ENCODE assay signal across 12 cellular contexts in genomic region chr14:33435911-33436310, GRCh38.
DNase-seq lines count a peak whose midpoint lies in the region; ATAC-seq and TF ChIP-seq lines count a peak whose summit lies in the region.
"Had no signal": no experiment of that assay in that cellular context is flagged by ENCODE, and none has a peak within 500 bp of the region (broad histone marks: within the 10 kb centered on the region; RNA-seq: fewer than 3 reads in every experiment).

No MANE protein-coding gene starts in this region.

- H2AFZ ChIP-seq in SK-N-SH (ENCODE audit: low read depth): no peak overlapping the region

- H3F3A ChIP-seq in SK-N-SH (replicated peaks; ENCODE audit: insufficient read depth): no peaks in the 10 kb centered on the region

- CTCF ChIA-PET in SK-N-SH (lab: Yijun Ruan, JAX): interaction anchor here (1.2 kb wide), 1 partner anchor 109 kb away, joined by 3 read pairs; no protein-coding TSS in a partner anchor

- no peak for TF ChIP-seq RAD21 in SK-N-SH (IDR thresholded peaks at IDR 0.05; ENCODE audit: low read length)

- H3K4me3 ChIP-seq in SK-N-SH (ENCODE audit: low read depth in 2 of 2, low read length in 1 of 2) (no peak overlapping the region), HAP-1 (no peak overlapping the region)

- no peak overlapping the region for H3K4me2 ChIP-seq in SK-N-SH

- peak; percentile 39 for ATAC-seq in esophagus mucosa

- no peak overlapping the region for H3K27ac ChIP-seq in SK-N-SH (ENCODE audit: low read depth in 2 of 2, low read length in 1 of 2)

- H3K4me1 ChIP-seq in SK-N-SH (ENCODE audit: control insufficient read depth in 1 of 2, insufficient read depth in 2 of 2, low read depth in 1 of 2, low read length in 1 of 2): no peaks in the 10 kb centered on the region; a peak in 2 of 4 replicates
- H3K4me1 ChIP-seq in HAP-1: no peaks in the 10 kb centered on the region

- no peak overlapping the region for H3K9ac ChIP-seq in SK-N-SH

- no peak for TF ChIP-seq CTCF in SK-N-SH (IDR thresholded peaks at IDR 0.05)

- peak; percentile 66 for DNase-seq in A172 (ENCODE audit: low spot score)
- peak; percentile 55 for DNase-seq in GM03348 (ENCODE audit: low spot score)
- no peak for DNase-seq in SK-N-SH
- no peak for DNase-seq in NCI-H1092 treated with DMSO at 0.1 percent for 48 hours (lab: John Stamatoyannopoulos, UW)
- DNase-seq in HAP-1 (ENCODE audit: low spot score in 2 of 2): no peak
- DNase-seq in activated gamma-delta T cell (lab: John Stamatoyannopoulos, UW): no peak
- DNase-seq in stimulated activated naive CD4-positive, alpha-beta T cell treated with Interleukin-2 at 50 U/mL for 16 hours (lab: John Stamatoyannopoulos, UW): no peak
- DNase-seq: activated effector memory CD4-positive, alpha-beta T cell treated with anti-CD3 and anti-CD28 coated beads, Interleukin-2, amount 50 U/mL, for 16 hours; NCI-H2029; stimulated activated CD4-positive, alpha-beta T cell treated with anti-CD3 and anti-CD28 coated beads, Interleukin-12 subunit alpha, Interleukin-12 subunit beta, amount 100 ng/mL, for 4 hours; stimulated activated naive B cell treated with anti-CD40 and anti-IgM and Interleukin-4, amounts not matched to agents 10 μg/mL and 1 μg/mL and 100 μg/mL, for 72 hours had no signal

- no peak for TF ChIP-seq EP300 in SK-N-SH (IDR thresholded peaks at IDR 0.05; ENCODE audit: borderline replicate concordance in 1 of 2, low read depth in 1 of 2, low read length in 1 of 2)

- POLR2A ChIA-PET in SK-N-SH (lab: Yijun Ruan, JAX): no interaction called here

- H3K79me2 ChIP-seq in SK-N-SH (ENCODE audit: insufficient read depth): no peaks in the 10 kb centered on the region

- H3K27me3 ChIP-seq in SK-N-SH (ENCODE audit: insufficient read depth) (no peaks in the 10 kb centered on the region), HAP-1 (ENCODE audit: low read depth) (no peaks in the 10 kb centered on the region)

- WGBS in SK-N-SH (ENCODE audit: low lambda C conversion rate): 64% methylated on average over 6 of the region's 6 CpGs

- no peaks in the 10 kb centered on the region for H3K9me2 ChIP-seq in SK-N-SH

- H3K9me3 ChIP-seq in SK-N-SH (no peaks in the 10 kb centered on the region), HAP-1 (no peaks in the 10 kb centered on the region)

- no peaks in the 10 kb centered on the region for H4K20me1 ChIP-seq in SK-N-SH (ENCODE audit: insufficient read depth)

- H3K36me3 ChIP-seq in SK-N-SH (replicated peaks in 1 of 2; ENCODE audit: control insufficient read depth in 1 of 2, insufficient read depth in 2 of 2, low read length in 1 of 2): no peaks in the 10 kb centered on the region
- no peaks in the 10 kb centered on the region for H3K36me3 ChIP-seq in HAP-1 (replicated peaks)

- in situ Hi-C loops in HAP-1 (cut with MboI; ENCODE audit: low sequenced_read_pairs): no loop called here

TF ChIP-seq in SK-N-SH, 30 proteins besides CTCF, POLR2A, EP300 and RAD21:
- 0 out of 2 replicates have a peak, but pooled peaks have one; percentile 43 for TF ChIP-seq MAX (IDR thresholded peaks at IDR 0.05; ENCODE audit: low read depth)
- TF ChIP-seq, protein P1, sequence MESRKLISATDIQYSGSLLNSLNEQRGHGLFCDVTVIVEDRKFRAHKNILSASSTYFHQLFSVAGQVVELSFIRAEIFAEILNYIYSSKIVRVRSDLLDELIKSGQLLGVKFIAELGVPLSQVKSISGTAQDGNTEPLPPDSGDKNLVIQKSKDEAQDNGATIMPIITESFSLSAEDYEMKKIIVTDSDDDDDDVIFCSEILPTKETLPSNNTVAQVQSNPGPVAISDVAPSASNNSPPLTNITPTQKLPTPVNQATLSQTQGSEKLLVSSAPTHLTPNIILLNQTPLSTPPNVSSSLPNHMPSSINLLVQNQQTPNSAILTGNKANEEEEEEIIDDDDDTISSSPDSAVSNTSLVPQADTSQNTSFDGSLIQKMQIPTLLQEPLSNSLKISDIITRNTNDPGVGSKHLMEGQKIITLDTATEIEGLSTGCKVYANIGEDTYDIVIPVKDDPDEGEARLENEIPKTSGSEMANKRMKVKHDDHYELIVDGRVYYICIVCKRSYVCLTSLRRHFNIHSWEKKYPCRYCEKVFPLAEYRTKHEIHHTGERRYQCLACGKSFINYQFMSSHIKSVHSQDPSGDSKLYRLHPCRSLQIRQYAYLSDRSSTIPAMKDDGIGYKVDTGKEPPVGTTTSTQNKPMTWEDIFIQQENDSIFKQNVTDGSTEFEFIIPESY (IDR thresholded peaks at IDR 0.05; ENCODE audit: borderline replicate concordance, low read depth): no peak
- TF ChIP-seq, protein P2, sequence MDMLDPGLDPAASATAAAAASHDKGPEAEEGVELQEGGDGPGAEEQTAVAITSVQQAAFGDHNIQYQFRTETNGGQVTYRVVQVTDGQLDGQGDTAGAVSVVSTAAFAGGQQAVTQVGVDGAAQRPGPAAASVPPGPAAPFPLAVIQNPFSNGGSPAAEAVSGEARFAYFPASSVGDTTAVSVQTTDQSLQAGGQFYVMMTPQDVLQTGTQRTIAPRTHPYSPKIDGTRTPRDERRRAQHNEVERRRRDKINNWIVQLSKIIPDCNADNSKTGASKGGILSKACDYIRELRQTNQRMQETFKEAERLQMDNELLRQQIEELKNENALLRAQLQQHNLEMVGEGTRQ (IDR thresholded peaks at IDR 0.05; ENCODE audit: borderline replicate concordance, low read depth, low read length): no peak
- TF ChIP-seq NFIC (IDR thresholded peaks at IDR 0.05; ENCODE audit: borderline replicate concordance): 0 out of 2 replicates have a peak, but pooled peaks have one; percentile 20
- peak; percentile 72 for TF ChIP-seq FOSL2 (IDR thresholded peaks at IDR 0.05; ENCODE audit: borderline replicate concordance, low read depth)
- no peak for TF ChIP-seq REST (IDR thresholded peaks at IDR 0.05; ENCODE audit: low read depth, low read length)
- peak; percentile 41; the same call in 1 of the 2 replicates for TF ChIP-seq PBX3 (IDR thresholded peaks at IDR 0.05)
- no peak for TF ChIP-seq POLR2AphosphoS5 (IDR thresholded peaks at IDR 0.05; ENCODE audit: low read depth, low read length)
- TF ChIP-seq MEF2A (IDR thresholded peaks at IDR 0.05; ENCODE audit: borderline replicate concordance, low read depth): no peak
- TF ChIP-seq GATA2 (CRISPR knock-in tag; IDR thresholded peaks at IDR 0.05): no peak
- no peak for TF ChIP-seq MXI1 (IDR thresholded peaks at IDR 0.05; ENCODE audit: low read depth, low read length)
- TF ChIP-seq GABPA (IDR thresholded peaks at IDR 0.05; ENCODE audit: low read depth): no peak
- 0 out of 2 replicates have a peak, but pooled peaks have one; percentile 30 for TF ChIP-seq TCF12 (IDR thresholded peaks at IDR 0.05)
- TF ChIP-seq SMC3 (IDR thresholded peaks at IDR 0.05; ENCODE audit: low read depth, low read length): no peak
- no peak for TF ChIP-seq ELF1 (IDR thresholded peaks at IDR 0.05)
- TF ChIP-seq SIN3A (IDR thresholded peaks at IDR 0.05; ENCODE audit: borderline replicate concordance, low read depth, low read length): no peak
- peak; percentile 67 for TF ChIP-seq JUND (IDR thresholded peaks at IDR 0.05)
- no peak for TF ChIP-seq TAF1 (IDR thresholded peaks at IDR 0.05; ENCODE audit: borderline replicate concordance, low read depth, low read length)
- no peak for TF ChIP-seq RCOR1 (IDR thresholded peaks at IDR 0.05; ENCODE audit: low read length)

Comparison
In these comparisons a context has a peak if more than half of its experiments do, and no peak if none do; other contexts are left out.
1. DNase-seq: peak in A172 (single experiment) and GM03348 (single experiment); none in SK-N-SH (single experiment), NCI-H1092 treated with DMSO at 0.1 percent for 48 hours (single experiment), HAP-1 (0 of 2), activated gamma-delta T cell (single experiment) and stimulated activated naive CD4-positive, alpha-beta T cell treated with Interleukin-2 at 50 U/mL for 16 hours (single experiment).